ENCODE assay signal across 19 cellular contexts in genomic region chr2:11842324-11842723, GRCh38.
A peak's percentile ranks its signal among the peaks of the same experiment; 100 is the strongest.
DNase-seq lines count a peak whose midpoint lies in the region; ATAC-seq lines count a peak whose summit lies in the region.
"Had no signal": no experiment of that assay in that cellular context is flagged by ENCODE, and none has a peak within 500 bp of the region (broad histone marks: within the 10 kb centered on the region; RNA-seq: fewer than 3 reads in every experiment).

No MANE protein-coding gene starts in this region.

- ATAC-seq in HG03432 (IDR thresholded peaks at IDR 0.05; ENCODE audit: unreplicated experiment), result no peak
- ATAC-seq: activated CD8-positive, alpha-beta T cell treated with anti-CD3 and anti-CD28 coated beads, Interleukin-2, amount 10 ng/mL, durations not matched to agents 7 days and 5 days; gastrocnemius medialis; natural killer cell treated with Interleukin-12 subunit alpha and Interleukin-12 subunit beta and Interleukin-15 and Interleukin-18, amount 100 ng/mL, for 72 hours had no signal

- in situ Hi-C loops in G401 (cut with HindIII; ENCODE audit: low sequenced_read_pairs), result no loop called here

- DNase-seq in DMS 273 (lab: John Stamatoyannopoulos, UW; ENCODE audit: unreplicated experiment), result peak; percentile 32
- DNase-seq in DMS 273 treated with DMSO at 0.1 percent for 48 hours (lab: John Stamatoyannopoulos, UW), result no peak
- peak; percentile 27 for DNase-seq in G401 (ENCODE audit: low spot score)
- DNase-seq in RPMI7951 (ENCODE audit: low read depth), result peak; percentile 66
- DNase-seq in islet precursor cell, result peak; percentile 29
- DNase-seq in activated CD4-positive, alpha-beta T cell treated with anti-CD3 and anti-CD28 coated beads for 4 hours, result no peak
- no peak for DNase-seq in NCI-H526 (lab: John Stamatoyannopoulos, UW)
- DNase-seq: activated CD4-positive, CD25-positive, alpha-beta regulatory T cell; activated CD8-positive, alpha-beta T cell treated with anti-CD3 and anti-CD28 coated beads, Interleukin-2, amount 10 ng/mL, durations not matched to agents 7 days and 5 days; activated naive CD8-positive, alpha-beta T cell treated with anti-CD3 and anti-CD28 coated beads for 36 hours; gastrocnemius medialis; GF-D8; mesendoderm; NCI-H187; NCI-H524 treated with DMSO at 0.1 percent for 48 hours; small intestine; stimulated activated CD4-positive, alpha-beta T cell treated with anti-CD3 and anti-CD28 coated beads, Interleukin-4, amount 100 ng/mL, for 24 hours had no signal

Comparison
In these comparisons a context has a peak if more than half of its experiments do, and no peak if none do; other contexts are left out.
1. DNase-seq: peak in DMS 273 (single experiment), G401 (single experiment), RPMI7951 (single experiment) and islet precursor cell (single experiment); none in DMS 273 treated with DMSO at 0.1 percent for 48 hours (single experiment), activated CD4-positive, alpha-beta T cell treated with anti-CD3 and anti-CD28 coated beads for 4 hours (0 of 2) and NCI-H526 (0 of 2).